ENCODE assay signal across 17 cellular contexts in genomic region chr9:127195976-127196825, GRCh38.
"Had no signal": no experiment of that assay in that cellular context is flagged by ENCODE, and none has a peak within 500 bp of the region (broad histone marks: within the 10 kb centered on the region; RNA-seq: fewer than 3 reads in every experiment).

No MANE protein-coding gene starts in this region.

- H3K36me3 ChIP-seq: breast epithelium, colonic mucosa, esophagus muscularis mucosa, gastrocnemius medialis, pancreas, transverse colon had no signal

- H3K27ac ChIP-seq: colonic mucosa, neutrophil, pancreas had no signal

- DNase-seq: activated naive CD8-positive, alpha-beta T cell treated with anti-CD3 and anti-CD28 coated beads for 36 hours; activated T-cell treated with anti-CD3 and anti-CD28 coated beads, Interleukin-2, amount 50 U/mL, for 1 hour; colonic mucosa; dorsolateral prefrontal cortex; effector memory CD8-positive, alpha-beta T cell; head of caudate nucleus; stimulated activated naive B cell treated with anti-CD40 and anti-IgM and Interleukin-4, amounts not matched to agents 10 μg/mL and 1 μg/mL and 100 μg/mL, for 72 hours; T-cell; transverse colon had no signal

- H3K4me3 ChIP-seq: breast epithelium, colonic mucosa, dorsolateral prefrontal cortex, esophagus muscularis mucosa, gastrocnemius medialis, pancreas, skin epidermis, transverse colon had no signal

- H3K4me1 ChIP-seq: colonic mucosa, pancreas had no signal

- ATAC-seq: effector memory CD8-positive, alpha-beta T cell; natural killer cell treated with Interleukin-12 subunit alpha and Interleukin-12 subunit beta and Interleukin-15 and Interleukin-18, amount 100 ng/mL, for 72 hours; pancreas; right cardiac atrium; stimulated activated naive B cell treated with anti-CD40 and anti-IgM and Interleukin-4, amounts not matched to agents 10 μg/mL and 1 μg/mL and 100 μg/mL, for 72 hours; T-cell had no signal

- H3K9me3 ChIP-seq: breast epithelium, colonic mucosa, esophagus muscularis mucosa, gastrocnemius medialis, neutrophil, pancreas, transverse colon had no signal

- H3K27me3 ChIP-seq: breast epithelium, colonic mucosa, dorsolateral prefrontal cortex, esophagus muscularis mucosa, gastrocnemius medialis, neutrophil, pancreas, transverse colon had no signal
